1 cellular context compared by ENCODE assay signal in the genomic region with DNA sequence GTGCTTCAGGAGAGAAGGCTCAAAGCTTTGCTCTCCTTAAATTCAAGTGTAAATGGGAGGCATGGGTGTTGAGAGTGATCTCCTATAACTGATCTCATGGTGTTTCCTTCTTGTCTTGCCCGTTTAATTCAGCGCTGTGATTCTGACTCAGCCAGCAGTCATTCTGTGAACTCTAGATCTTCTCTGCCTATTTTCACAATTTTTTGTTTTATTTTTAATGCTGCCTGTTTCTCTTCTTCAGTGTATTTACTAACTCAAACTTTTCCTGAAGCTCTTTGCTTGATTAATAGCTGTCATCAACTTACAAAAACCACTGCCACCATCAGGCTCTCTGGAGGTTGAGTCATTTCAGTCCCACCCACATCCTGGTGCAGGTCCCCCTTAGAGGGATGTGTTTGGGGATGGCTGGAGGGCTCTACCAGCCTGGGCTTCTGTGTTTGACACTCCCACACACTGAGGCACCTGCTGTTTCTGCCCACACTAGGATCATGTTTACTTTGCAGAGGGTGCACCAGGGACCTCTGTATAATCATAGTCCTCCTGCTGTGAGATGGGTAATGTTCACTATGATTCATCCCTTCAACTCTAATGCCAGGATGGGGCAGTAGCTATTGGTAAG.
TF ChIP-seq lines count a peak whose summit lies in the region.

No MANE protein-coding gene starts in this region.

TF ChIP-seq in HEK293, 187 proteins besides CTCF, POLR2A, EP300 and RAD21 (continued from another document and continues in another):
- TF ChIP-seq ZNF23 (tag by site-specific recombination; IDR thresholded peaks at IDR 0.05; ENCODE audit: borderline replicate concordance) (no peak), KLF16 (tag by site-specific recombination; IDR thresholded peaks at IDR 0.05) (no peak), OVOL3 (tag by site-specific recombination; IDR thresholded peaks at IDR 0.05) (no peak), ZBTB17 (tag by site-specific recombination; IDR thresholded peaks at IDR 0.05) (0 out of 2 replicates have a peak, but pooled peaks have one; percentile 58), ZNF792 (tag by site-specific recombination; IDR thresholded peaks at IDR 0.05) (no peak), ZNF354C (tag by site-specific recombination; IDR thresholded peaks at IDR 0.05; ENCODE audit: borderline replicate concordance, low read depth) (no peak), ZNF561 (tag by site-specific recombination; IDR thresholded peaks at IDR 0.05; ENCODE audit: borderline replicate concordance) (peak; percentile 69; the same call in 1 of the 2 replicates), ZNF48 (tag by site-specific recombination; IDR thresholded peaks at IDR 0.05) (no peak), ZNF473 (tag by site-specific recombination; IDR thresholded peaks at IDR 0.05) (no peak), ZNF311 (tag by site-specific recombination; IDR thresholded peaks at IDR 0.05; ENCODE audit: borderline replicate concordance) (no peak), ZNF366 (tag by site-specific recombination; conservative IDR thresholded peaks at IDR 0.05) (no peak), GLIS2 (tag by site-specific recombination; IDR thresholded peaks at IDR 0.05) (peak; percentile 64), ZNF501 (tag by site-specific recombination; IDR thresholded peaks at IDR 0.05) (no peak), ZNF558 (tag by site-specific recombination; IDR thresholded peaks at IDR 0.05) (no peak), ZNF777 (tag by site-specific recombination; IDR thresholded peaks at IDR 0.05; ENCODE audit: borderline replicate concordance) (no peak), ZNF624 (tag by site-specific recombination; IDR thresholded peaks at IDR 0.05) (no peak), GLI2 (tag by site-specific recombination; IDR thresholded peaks at IDR 0.05; ENCODE audit: borderline replicate concordance, low read depth) (peak; percentile 71), ZNF426 (tag by site-specific recombination; IDR thresholded peaks at IDR 0.05) (no peak), ZNF10 (tag by site-specific recombination; IDR thresholded peaks at IDR 0.05) (peak; percentile 63; the same call in 1 of the 2 replicates), ZNF112 (tag by site-specific recombination; IDR thresholded peaks at IDR 0.05) (no peak), YY1 (tag by site-specific recombination; IDR thresholded peaks at IDR 0.05) (no peak), HOXC10 (CRISPR knock-in tag; IDR thresholded peaks at IDR 0.05) (no peak), GFI1B (tag by site-specific recombination; IDR thresholded peaks at IDR 0.05) (no peak), ZNF214 (tag by site-specific recombination; IDR thresholded peaks at IDR 0.05; ENCODE audit: borderline replicate concordance) (no peak), ZNF350 (tag by site-specific recombination; IDR thresholded peaks at IDR 0.05) (no peak)
- TF ChIP-seq, protein P1, sequence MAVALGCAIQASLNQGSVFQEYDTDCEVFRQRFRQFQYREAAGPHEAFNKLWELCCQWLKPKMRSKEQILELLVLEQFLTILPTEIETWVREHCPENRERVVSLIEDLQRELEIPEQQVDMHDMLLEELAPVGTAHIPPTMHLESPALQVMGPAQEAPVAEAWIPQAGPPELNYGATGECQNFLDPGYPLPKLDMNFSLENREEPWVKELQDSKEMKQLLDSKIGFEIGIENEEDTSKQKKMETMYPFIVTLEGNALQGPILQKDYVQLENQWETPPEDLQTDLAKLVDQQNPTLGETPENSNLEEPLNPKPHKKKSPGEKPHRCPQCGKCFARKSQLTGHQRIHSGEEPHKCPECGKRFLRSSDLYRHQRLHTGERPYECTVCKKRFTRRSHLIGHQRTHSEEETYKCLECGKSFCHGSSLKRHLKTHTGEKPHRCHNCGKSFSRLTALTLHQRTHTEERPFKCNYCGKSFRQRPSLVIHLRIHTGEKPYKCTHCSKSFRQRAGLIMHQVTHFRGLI (tag by site-specific recombination; IDR thresholded peaks at IDR 0.05): peak; percentile 46; the same call in 1 of the 2 replicates
- TF ChIP-seq, protein P2, sequence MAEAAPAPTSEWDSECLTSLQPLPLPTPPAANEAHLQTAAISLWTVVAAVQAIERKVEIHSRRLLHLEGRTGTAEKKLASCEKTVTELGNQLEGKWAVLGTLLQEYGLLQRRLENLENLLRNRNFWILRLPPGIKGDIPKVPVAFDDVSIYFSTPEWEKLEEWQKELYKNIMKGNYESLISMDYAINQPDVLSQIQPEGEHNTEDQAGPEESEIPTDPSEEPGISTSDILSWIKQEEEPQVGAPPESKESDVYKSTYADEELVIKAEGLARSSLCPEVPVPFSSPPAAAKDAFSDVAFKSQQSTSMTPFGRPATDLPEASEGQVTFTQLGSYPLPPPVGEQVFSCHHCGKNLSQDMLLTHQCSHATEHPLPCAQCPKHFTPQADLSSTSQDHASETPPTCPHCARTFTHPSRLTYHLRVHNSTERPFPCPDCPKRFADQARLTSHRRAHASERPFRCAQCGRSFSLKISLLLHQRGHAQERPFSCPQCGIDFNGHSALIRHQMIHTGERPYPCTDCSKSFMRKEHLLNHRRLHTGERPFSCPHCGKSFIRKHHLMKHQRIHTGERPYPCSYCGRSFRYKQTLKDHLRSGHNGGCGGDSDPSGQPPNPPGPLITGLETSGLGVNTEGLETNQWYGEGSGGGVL (tag by site-specific recombination; IDR thresholded peaks at IDR 0.05): peak; percentile 52; the same call in 1 of the 2 replicates
- TF ChIP-seq, protein P3, sequence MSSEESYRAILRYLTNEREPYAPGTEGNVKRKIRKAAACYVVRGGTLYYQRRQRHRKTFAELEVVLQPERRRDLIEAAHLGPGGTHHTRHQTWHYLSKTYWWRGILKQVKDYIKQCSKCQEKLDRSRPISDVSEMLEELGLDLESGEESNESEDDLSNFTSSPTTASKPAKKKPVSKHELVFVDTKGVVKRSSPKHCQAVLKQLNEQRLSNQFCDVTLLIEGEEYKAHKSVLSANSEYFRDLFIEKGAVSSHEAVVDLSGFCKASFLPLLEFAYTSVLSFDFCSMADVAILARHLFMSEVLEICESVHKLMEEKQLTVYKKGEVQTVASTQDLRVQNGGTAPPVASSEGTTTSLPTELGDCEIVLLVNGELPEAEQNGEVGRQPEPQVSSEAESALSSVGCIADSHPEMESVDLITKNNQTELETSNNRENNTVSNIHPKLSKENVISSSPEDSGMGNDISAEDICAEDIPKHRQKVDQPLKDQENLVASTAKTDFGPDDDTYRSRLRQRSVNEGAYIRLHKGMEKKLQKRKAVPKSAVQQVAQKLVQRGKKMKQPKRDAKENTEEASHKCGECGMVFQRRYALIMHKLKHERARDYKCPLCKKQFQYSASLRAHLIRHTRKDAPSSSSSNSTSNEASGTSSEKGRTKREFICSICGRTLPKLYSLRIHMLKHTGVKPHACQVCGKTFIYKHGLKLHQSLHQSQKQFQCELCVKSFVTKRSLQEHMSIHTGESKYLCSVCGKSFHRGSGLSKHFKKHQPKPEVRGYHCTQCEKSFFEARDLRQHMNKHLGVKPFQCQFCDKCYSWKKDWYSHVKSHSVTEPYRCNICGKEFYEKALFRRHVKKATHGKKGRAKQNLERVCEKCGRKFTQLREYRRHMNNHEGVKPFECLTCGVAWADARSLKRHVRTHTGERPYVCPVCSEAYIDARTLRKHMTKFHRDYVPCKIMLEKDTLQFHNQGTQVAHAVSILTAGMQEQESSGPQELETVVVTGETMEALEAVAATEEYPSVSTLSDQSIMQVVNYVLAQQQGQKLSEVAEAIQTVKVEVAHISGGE (tag by site-specific recombination; conservative IDR thresholded peaks at IDR 0.05; ENCODE audit: low read depth): no peak
- TF ChIP-seq, protein P4, sequence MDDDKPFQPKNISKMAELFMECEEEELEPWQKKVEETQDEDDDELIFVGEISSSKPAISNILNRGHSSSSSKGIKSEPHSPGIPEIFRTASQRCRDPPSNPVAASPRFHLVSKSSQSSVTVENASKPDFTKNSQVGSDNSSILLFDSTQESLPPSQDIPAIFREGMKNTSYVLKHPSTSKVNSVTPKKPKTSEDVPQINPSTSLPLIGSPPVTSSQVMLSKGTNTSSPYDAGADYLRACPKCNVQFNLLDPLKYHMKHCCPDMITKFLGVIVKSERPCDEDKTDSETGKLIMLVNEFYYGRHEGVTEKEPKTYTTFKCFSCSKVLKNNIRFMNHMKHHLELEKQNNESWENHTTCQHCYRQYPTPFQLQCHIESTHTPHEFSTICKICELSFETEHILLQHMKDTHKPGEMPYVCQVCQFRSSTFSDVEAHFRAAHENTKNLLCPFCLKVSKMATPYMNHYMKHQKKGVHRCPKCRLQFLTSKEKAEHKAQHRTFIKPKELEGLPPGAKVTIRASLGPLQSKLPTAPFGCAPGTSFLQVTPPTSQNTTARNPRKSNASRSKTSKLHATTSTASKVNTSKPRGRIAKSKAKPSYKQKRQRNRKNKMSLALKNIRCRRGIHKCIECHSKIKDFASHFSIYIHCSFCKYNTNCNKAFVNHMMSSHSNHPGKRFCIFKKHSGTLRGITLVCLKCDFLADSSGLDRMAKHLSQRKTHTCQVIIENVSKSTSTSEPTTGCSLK (tag by site-specific recombination; IDR thresholded peaks at IDR 0.05): no peak
- TF ChIP-seq, protein P5, sequence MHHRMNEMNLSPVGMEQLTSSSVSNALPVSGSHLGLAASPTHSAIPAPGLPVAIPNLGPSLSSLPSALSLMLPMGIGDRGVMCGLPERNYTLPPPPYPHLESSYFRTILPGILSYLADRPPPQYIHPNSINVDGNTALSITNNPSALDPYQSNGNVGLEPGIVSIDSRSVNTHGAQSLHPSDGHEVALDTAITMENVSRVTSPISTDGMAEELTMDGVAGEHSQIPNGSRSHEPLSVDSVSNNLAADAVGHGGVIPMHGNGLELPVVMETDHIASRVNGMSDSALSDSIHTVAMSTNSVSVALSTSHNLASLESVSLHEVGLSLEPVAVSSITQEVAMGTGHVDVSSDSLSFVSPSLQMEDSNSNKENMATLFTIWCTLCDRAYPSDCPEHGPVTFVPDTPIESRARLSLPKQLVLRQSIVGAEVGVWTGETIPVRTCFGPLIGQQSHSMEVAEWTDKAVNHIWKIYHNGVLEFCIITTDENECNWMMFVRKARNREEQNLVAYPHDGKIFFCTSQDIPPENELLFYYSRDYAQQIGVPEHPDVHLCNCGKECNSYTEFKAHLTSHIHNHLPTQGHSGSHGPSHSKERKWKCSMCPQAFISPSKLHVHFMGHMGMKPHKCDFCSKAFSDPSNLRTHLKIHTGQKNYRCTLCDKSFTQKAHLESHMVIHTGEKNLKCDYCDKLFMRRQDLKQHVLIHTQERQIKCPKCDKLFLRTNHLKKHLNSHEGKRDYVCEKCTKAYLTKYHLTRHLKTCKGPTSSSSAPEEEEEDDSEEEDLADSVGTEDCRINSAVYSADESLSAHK (tag by site-specific recombination; IDR thresholded peaks at IDR 0.05): peak; percentile 47; the same call in 1 of the 2 replicates
- TF ChIP-seq, protein P6, sequence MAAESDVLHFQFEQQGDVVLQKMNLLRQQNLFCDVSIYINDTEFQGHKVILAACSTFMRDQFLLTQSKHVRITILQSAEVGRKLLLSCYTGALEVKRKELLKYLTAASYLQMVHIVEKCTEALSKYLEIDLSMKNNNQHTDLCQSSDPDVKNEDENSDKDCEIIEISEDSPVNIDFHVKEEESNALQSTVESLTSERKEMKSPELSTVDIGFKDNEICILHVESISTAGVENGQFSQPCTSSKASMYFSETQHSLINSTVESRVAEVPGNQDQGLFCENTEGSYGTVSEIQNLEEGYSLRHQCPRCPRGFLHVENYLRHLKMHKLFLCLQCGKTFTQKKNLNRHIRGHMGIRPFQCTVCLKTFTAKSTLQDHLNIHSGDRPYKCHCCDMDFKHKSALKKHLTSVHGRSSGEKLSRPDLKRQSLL (tag by site-specific recombination; IDR thresholded peaks at IDR 0.05): no peak
- TF ChIP-seq, protein P7, sequence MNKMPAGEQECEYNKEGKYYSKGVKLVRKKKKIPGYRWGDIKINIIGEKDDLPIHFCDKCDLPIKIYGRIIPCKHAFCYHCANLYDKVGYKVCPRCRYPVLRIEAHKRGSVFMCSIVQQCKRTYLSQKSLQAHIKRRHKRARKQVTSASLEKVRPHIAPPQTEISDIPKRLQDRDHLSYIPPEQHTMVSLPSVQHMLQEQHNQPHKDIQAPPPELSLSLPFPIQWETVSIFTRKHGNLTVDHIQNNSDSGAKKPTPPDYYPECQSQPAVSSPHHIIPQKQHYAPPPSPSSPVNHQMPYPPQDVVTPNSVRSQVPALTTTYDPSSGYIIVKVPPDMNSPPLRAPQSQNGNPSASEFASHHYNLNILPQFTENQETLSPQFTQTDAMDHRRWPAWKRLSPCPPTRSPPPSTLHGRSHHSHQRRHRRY (tag by site-specific recombination; IDR thresholded peaks at IDR 0.05): no peak
- TF ChIP-seq, protein P8, sequence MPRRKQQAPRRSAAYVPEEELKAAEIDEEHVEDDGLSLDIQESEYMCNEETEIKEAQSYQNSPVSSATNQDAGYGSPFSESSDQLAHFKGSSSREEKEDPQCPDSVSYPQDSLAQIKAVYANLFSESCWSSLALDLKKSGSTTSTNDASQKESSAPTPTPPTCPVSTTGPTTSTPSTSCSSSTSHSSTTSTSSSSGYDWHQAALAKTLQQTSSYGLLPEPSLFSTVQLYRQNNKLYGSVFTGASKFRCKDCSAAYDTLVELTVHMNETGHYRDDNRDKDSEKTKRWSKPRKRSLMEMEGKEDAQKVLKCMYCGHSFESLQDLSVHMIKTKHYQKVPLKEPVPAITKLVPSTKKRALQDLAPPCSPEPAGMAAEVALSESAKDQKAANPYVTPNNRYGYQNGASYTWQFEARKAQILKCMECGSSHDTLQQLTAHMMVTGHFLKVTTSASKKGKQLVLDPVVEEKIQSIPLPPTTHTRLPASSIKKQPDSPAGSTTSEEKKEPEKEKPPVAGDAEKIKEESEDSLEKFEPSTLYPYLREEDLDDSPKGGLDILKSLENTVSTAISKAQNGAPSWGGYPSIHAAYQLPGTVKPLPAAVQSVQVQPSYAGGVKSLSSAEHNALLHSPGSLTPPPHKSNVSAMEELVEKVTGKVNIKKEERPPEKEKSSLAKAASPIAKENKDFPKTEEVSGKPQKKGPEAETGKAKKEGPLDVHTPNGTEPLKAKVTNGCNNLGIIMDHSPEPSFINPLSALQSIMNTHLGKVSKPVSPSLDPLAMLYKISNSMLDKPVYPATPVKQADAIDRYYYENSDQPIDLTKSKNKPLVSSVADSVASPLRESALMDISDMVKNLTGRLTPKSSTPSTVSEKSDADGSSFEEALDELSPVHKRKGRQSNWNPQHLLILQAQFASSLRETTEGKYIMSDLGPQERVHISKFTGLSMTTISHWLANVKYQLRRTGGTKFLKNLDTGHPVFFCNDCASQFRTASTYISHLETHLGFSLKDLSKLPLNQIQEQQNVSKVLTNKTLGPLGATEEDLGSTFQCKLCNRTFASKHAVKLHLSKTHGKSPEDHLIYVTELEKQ (tag by site-specific recombination; IDR thresholded peaks at IDR 0.05; ENCODE audit: borderline replicate concordance): peak; percentile 47
- TF ChIP-seq, protein P9, sequence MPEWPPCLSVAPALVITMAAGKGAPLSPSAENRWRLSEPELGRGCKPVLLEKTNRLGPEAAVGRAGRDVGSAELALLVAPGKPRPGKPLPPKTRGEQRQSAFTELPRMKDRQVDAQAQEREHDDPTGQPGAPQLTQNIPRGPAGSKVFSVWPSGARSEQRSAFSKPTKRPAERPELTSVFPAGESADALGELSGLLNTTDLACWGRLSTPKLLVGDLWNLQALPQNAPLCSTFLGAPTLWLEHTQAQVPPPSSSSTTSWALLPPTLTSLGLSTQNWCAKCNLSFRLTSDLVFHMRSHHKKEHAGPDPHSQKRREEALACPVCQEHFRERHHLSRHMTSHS (tag by site-specific recombination; IDR thresholded peaks at IDR 0.05): no peak
